In genomic region chr1:45032833-45033232, GRCh38 we compare ENCODE assay signal across 22 cellular contexts.
"Had no signal": no experiment of that assay in that cellular context is flagged by ENCODE, and none has a peak within 500 bp of the region (broad histone marks: within the 10 kb centered on the region; RNA-seq: fewer than 3 reads in every experiment).

No MANE protein-coding gene starts in this region.

- H3K27ac Mint-ChIP-seq: activated T-cell treated with anti-CD3 and anti-CD28 coated beads, Interleukin-2, amount 50 U/mL, for 24 hours; mesothelial cell of epicardium had no signal

- H3K36me3 ChIP-seq: gastrocnemius medialis, prostate gland, uterus had no signal

- H3K9me3 Mint-ChIP-seq: activated CD4-positive, alpha-beta T cell treated with anti-CD3 and anti-CD28 coated beads, Interleukin-2, amount 10 ng/mL, durations not matched to agents 7 days and 5 days; activated naive CD8-positive, alpha-beta T cell treated with anti-CD3 and anti-CD28 coated beads for 36 hours; activated T-cell treated with anti-CD3 and anti-CD28 coated beads, Interleukin-2, amount 50 U/mL, for 24 hours; mesothelial cell of epicardium; naive thymus-derived CD8-positive, alpha-beta T cell had no signal

- ATAC-seq: gastrocnemius medialis had no signal

- H3K4me3 ChIP-seq: coronary artery, esophagus squamous epithelium, gastrocnemius medialis, left ventricle myocardium inferior, prostate gland, spleen, testis, uterus had no signal

- H3K4me1 ChIP-seq: gastrocnemius medialis, left ventricle myocardium inferior, prostate gland, uterus had no signal

- H3K27me3 Mint-ChIP-seq: activated CD4-positive, alpha-beta T cell treated with anti-CD3 and anti-CD28 coated beads, Interleukin-2, amount 10 ng/mL, durations not matched to agents 7 days and 5 days; activated naive CD8-positive, alpha-beta T cell treated with anti-CD3 and anti-CD28 coated beads for 36 hours; activated T-cell treated with anti-CD3 and anti-CD28 coated beads, Interleukin-2, amount 50 U/mL, for 24 hours; naive thymus-derived CD8-positive, alpha-beta T cell had no signal

- H3K27me3 ChIP-seq: esophagus squamous epithelium, gastrocnemius medialis, spleen, testis, uterus had no signal

- H3K4me3 Mint-ChIP-seq: activated CD4-positive, alpha-beta T cell treated with anti-CD3 and anti-CD28 coated beads, Interleukin-2, amount 10 ng/mL, durations not matched to agents 7 days and 5 days; activated naive CD8-positive, alpha-beta T cell treated with anti-CD3 and anti-CD28 coated beads for 36 hours; activated T-cell treated with anti-CD3 and anti-CD28 coated beads, Interleukin-2, amount 50 U/mL, for 24 hours; mesothelial cell of epicardium had no signal

- H3K36me3 Mint-ChIP-seq: activated naive CD8-positive, alpha-beta T cell treated with anti-CD3 and anti-CD28 coated beads for 36 hours; mesothelial cell of epicardium had no signal

- DNase-seq: activated CD4-positive, alpha-beta T cell treated with anti-CD3 and anti-CD28 coated beads, Interleukin-2, amount 10 ng/mL, durations not matched to agents 7 days and 5 days; activated CD8-positive, alpha-beta memory T cell treated with anti-CD3 and anti-CD28 coated beads for 24 hours; activated CD8-positive, alpha-beta memory T cell treated with anti-CD3 and anti-CD28 coated beads, Interleukin-2, amount 50 U/mL, for 4 hours; activated naive CD4-positive, alpha-beta T cell treated with Interleukin-2 at 50 U/mL for 16 hours; activated naive CD8-positive, alpha-beta T cell treated with anti-CD3 and anti-CD28 coated beads for 36 hours; activated T-cell treated with anti-CD3 and anti-CD28 coated beads, Interleukin-2, amount 50 U/mL, for 24 hours; amygdala; cerebellar nuclear complex; esophagus squamous epithelium; gastrocnemius medialis; hippocampal formation; kidney glomerular epithelial cell; left ventricle myocardium inferior; spleen; stimulated activated CD4-positive, alpha-beta T cell treated with anti-CD3 and anti-CD28 coated beads, Interleukin-4, amount 100 ng/mL, for 1 hour; stimulated activated naive CD4-positive, alpha-beta T cell; testis; uterus had no signal

- H3K27ac ChIP-seq: coronary artery, esophagus squamous epithelium, gastrocnemius medialis, left ventricle myocardium inferior, prostate gland, testis, uterus had no signal

- H3K9me3 ChIP-seq: esophagus squamous epithelium, gastrocnemius medialis, left ventricle myocardium inferior, prostate gland, spleen, testis, uterus had no signal
